ENCODE assay signal across 26 cellular contexts in the genomic region with DNA sequence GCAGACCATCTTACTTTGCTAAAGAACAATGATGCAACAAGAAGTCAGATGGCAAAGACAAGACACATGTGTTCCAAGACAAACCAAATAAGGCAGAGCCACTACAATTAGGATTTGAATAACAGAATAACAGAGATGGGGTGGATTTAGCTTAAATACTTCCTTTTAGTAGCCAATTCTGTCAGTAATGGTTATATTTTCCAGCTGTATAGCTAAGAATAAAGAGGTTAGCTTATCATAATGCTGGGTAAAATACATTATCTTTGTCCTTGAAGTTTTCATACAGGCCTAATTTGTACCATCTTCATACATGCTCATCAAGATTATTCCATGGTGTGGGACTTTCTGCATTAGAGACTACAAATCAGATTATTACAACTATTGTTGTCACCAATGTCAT. TPM values are rescaled to one million over a fixed set of nuclear protein-coding genes. Genes with fewer than 3 reads are reported as not detected.
"Had no signal": no experiment of that assay in that cellular context is flagged by ENCODE, and none has a peak within 500 bp of the region (broad histone marks: within the 10 kb centered on the region; RNA-seq: fewer than 3 reads in every experiment).

No MANE protein-coding gene starts in this region.

- H3K36me3 ChIP-seq: lower lobe of right lung, neutrophil, pancreas, right lobe of liver, thoracic aorta, transverse colon, upper lobe of right lung, uterus had no signal

- DNase-seq: dorsolateral prefrontal cortex; effector CD4-positive, alpha-beta T cell; endodermal cell; hypothalamus; immature natural killer cell; islet precursor cell; kidney glomerular epithelial cell; left colon; left ventricle myocardium superior; lower lobe of right lung; natural killer cell; pancreas; right lobe of liver; stimulated activated CD4-positive, alpha-beta T cell treated with anti-CD3 and anti-CD28 coated beads, Interleukin-12 subunit alpha, Interleukin-12 subunit beta, amount 100 ng/mL, for 4 hours; stimulated activated CD4-positive, alpha-beta T cell treated with anti-CD3 and anti-CD28 coated beads, Interleukin-1b, Interleukin-23, amount 100 ng/mL, for 48 hours; stimulated activated CD4-positive, alpha-beta T cell treated with anti-CD3 and anti-CD28 coated beads, Interleukin-4, amount 100 ng/mL, for 24 hours; transverse colon; upper lobe of right lung; uterus had no signal

- H3K4me3 ChIP-seq: dorsolateral prefrontal cortex, lower lobe of right lung, pancreas, right lobe of liver, smooth muscle cell, thoracic aorta, transverse colon, upper lobe of right lung, uterus had no signal

- H3K4me1 ChIP-seq: lower lobe of right lung, pancreas, right lobe of liver, transverse colon, upper lobe of right lung, uterus had no signal

- H3K9me3 ChIP-seq: lower lobe of right lung, neutrophil, pancreas, right lobe of liver, thoracic aorta, transverse colon, upper lobe of right lung, uterus had no signal

- H3K4me2 ChIP-seq: smooth muscle cell had no signal

- H3K27me3 ChIP-seq: neutrophil, pancreas, right lobe of liver, transverse colon, upper lobe of right lung, uterus had no signal

- FAIRE-seq: colon, pancreas had no signal

- ATAC-seq: esophagus mucosa; left colon; left ventricle myocardium superior; lower lobe of right lung; natural killer cell; pancreas; right lobe of liver; stimulated activated effector memory CD8-positive, alpha-beta T cell treated with anti-CD3 and anti-CD28 coated beads, Interleukin-12 subunit alpha, Interleukin-12 subunit beta, amount 100 ng/mL, for 72 hours; upper lobe of right lung had no signal

- H3K27ac ChIP-seq: dorsolateral prefrontal cortex, epithelial cell of prostate, lower lobe of right lung, neutrophil, pancreas, right lobe of liver, thoracic aorta, transverse colon, upper lobe of right lung, uterus had no signal

RNA-seq across cellular contexts. Expression of gene FRAS1, which starts 37.6 kb away (rescaled TPM):
- polyA plus RNA-seq: immature natural killer cell had no signal
